Comparison of ENCODE assay signal across 18 cellular contexts in genomic region chr15:58309993-58310928, GRCh38.
DNase-seq lines count a peak whose midpoint lies in the region; ATAC-seq, FAIRE-seq and TF ChIP-seq lines count a peak whose summit lies in the region.
"Had no signal": no experiment of that assay in that cellular context is flagged by ENCODE, and none has a peak within 500 bp of the region (broad histone marks: within the 10 kb centered on the region; RNA-seq: fewer than 3 reads in every experiment).

No MANE protein-coding gene starts in this region.

- H3K9ac ChIP-seq in keratinocyte (ENCODE audit: control insufficient read depth, extremely low read depth, insufficient read depth, low read length): no peak overlapping the region

- intact Hi-C loops in stomach (cut with DNase I; ENCODE audit: low total_unique reads): no loop called here

- H3K27me3 ChIP-seq in keratinocyte (ENCODE audit: control insufficient read depth, extremely low read depth, insufficient read depth, low read length): no peaks in the 10 kb centered on the region
- H3K27me3 ChIP-seq in stomach: no peaks in the 10 kb centered on the region

- H3K9me1 ChIP-seq in keratinocyte (ENCODE audit: control insufficient read depth, extremely low read depth, insufficient read depth, low read length): no peaks in the 10 kb centered on the region

- peak; percentile 83 for DNase-seq in KBM-7
- peak; percentile 34 for DNase-seq in dermis blood vessel endothelial cell
- no peak for DNase-seq in keratinocyte (ENCODE audit: low read depth, low spot score)
- peak; percentile 65 for DNase-seq in stomach
- no peak for DNase-seq in NCI-H748 treated with DMSO at 0.1 percent for 48 hours (lab: John Stamatoyannopoulos, UW)
- no peak for DNase-seq in coronary artery (ENCODE audit: low spot score)
- DNase-seq: activated CD8-positive, alpha-beta memory T cell treated with anti-CD3 and anti-CD28 coated beads for 24 hours; Caco-2; midbrain; NCI-H226; stimulated activated naive CD4-positive, alpha-beta T cell had no signal

- TF ChIP-seq POLR2A in stomach (IDR thresholded peaks at IDR 0.05): no peak

- H4K20me1 ChIP-seq in keratinocyte (ENCODE audit: control insufficient read depth, extremely low read depth, insufficient read depth, low read length): no peaks in the 10 kb centered on the region

- H3K4me3 ChIP-seq in keratinocyte (ENCODE audit: control insufficient read depth in 2 of 3, extremely low read depth in 1 of 3, insufficient read depth in 2 of 3, low read depth in 1 of 3, low read length in 3 of 3) (no peak overlapping the region), stomach (no peak overlapping the region), coronary artery (no peak overlapping the region)
- H3K4me3 ChIP-seq: SK-N-MC had no signal

- peaks cover 15% of the 10 kb centered on the region for H3K4me1 ChIP-seq in keratinocyte (ENCODE audit: control insufficient read depth, extremely low read depth, insufficient read depth, low read length)
- peaks cover 0 to 14% (median 0%) of the 10 kb centered on the region in 4 donors for H3K4me1 ChIP-seq in stomach
- H3K4me1 ChIP-seq: Caco-2 had no signal

- TF ChIP-seq CTCF in keratinocyte (optimal IDR thresholded peaks at IDR 0.05 in 1 of 3, IDR thresholded peaks at IDR 0.05 in 1 of 3, conservative IDR thresholded peaks at IDR 0.05 in 1 of 3; ENCODE audit: extremely low read depth in 1 of 3, insufficient read depth in 2 of 3, low read length in 3 of 3) (peak in 1 of 3 experiments; percentile 10), stomach (IDR thresholded peaks at IDR 0.05) (no peak), coronary artery (IDR thresholded peaks at IDR 0.05) (no peak)

- no peaks in the 10 kb centered on the region for H3K79me2 ChIP-seq in keratinocyte (ENCODE audit: control insufficient read depth, insufficient read depth, low read length)

- dilution Hi-C loops in keratinocyte (cut with MboI; ENCODE audit: extremely low pct_ligation_motif_present, low sequenced_read_pairs): no loop called here

- WGBS in stomach, 5 donors: 73 to 89% (median 81%) methylated on average over 15 to 19 of the region's 19 CpGs

- in situ Hi-C loops in KBM-7 (cut with MboI; ENCODE audit: low pct_unique_long_range_greater_than_20kb, low sequenced_read_pairs): no loop called here

- ATAC-seq in GM18868 (IDR thresholded peaks at IDR 0.05; ENCODE audit: unreplicated experiment): no peak
- ATAC-seq in HG02678 (IDR thresholded peaks at IDR 0.05; ENCODE audit: unreplicated experiment): no peak

- H3K36me3 ChIP-seq in keratinocyte (ENCODE audit: control insufficient read depth in 2 of 2, extremely low read depth in 1 of 2, insufficient read depth in 2 of 2, low read length in 2 of 2) (no peaks in the 10 kb centered on the region), stomach (no peaks in the 10 kb centered on the region)

- no peaks in the 10 kb centered on the region for H3K9me3 ChIP-seq in keratinocyte (ENCODE audit: control insufficient read depth, low read depth, low read length)
- H3K9me3 ChIP-seq in stomach: no peaks in the 10 kb centered on the region
- H3K9me3 ChIP-seq: Caco-2 had no signal

- no peak for TF ChIP-seq EP300 in stomach (IDR thresholded peaks at IDR 0.05)

- no peak overlapping the region for H3K4me2 ChIP-seq in keratinocyte (ENCODE audit: control insufficient read depth, extremely low read depth, insufficient read depth, low read depth, low read length)

- peak; percentile 59 for FAIRE-seq in keratinocyte (lab: Jason Lieb, UNC)
- FAIRE-seq: endometrium, frontal cortex, G401.6, GM12891 had no signal

- no peak overlapping the region for H3K27ac ChIP-seq in keratinocyte (ENCODE audit: control insufficient read depth, insufficient read depth, low read length)
- H3K27ac ChIP-seq in stomach: no peak overlapping the region
- H3K27ac ChIP-seq in coronary artery: no peak overlapping the region
- H3K27ac ChIP-seq: SK-N-MC had no signal

- peak overlapping the region; percentile 50 for H2AFZ ChIP-seq in keratinocyte (ENCODE audit: control insufficient read depth, low read length)

Comparison
In these comparisons a context has a peak if more than half of its experiments do, and no peak if none do; other contexts are left out.
1. DNase-seq: peak in KBM-7 (single experiment), dermis blood vessel endothelial cell (single experiment) and stomach (single experiment); none in keratinocyte (single experiment), NCI-H748 treated with DMSO at 0.1 percent for 48 hours (single experiment) and coronary artery (single experiment).